10 cellular contexts compared by ENCODE assay signal in genomic region chr17:52158450-52159042, GRCh38. TPM values are rescaled to one million over a fixed set of nuclear protein-coding genes. Genes with fewer than 3 reads are reported as not detected.
DNase-seq lines count a peak whose midpoint lies in the region; ATAC-seq, FAIRE-seq and TF ChIP-seq lines count a peak whose summit lies in the region.
"Had no signal": no experiment of that assay in that cellular context is flagged by ENCODE, and none has a peak within 500 bp of the region (broad histone marks: within the 10 kb centered on the region; RNA-seq: fewer than 3 reads in every experiment).

TSS of gene CA10 (minus strand) at chr17:52158714.

- H3K4me3 ChIP-seq in epithelial cell of esophagus (ENCODE audit: low read length), result peak within 1 kb of the TSS; percentile 5
- peak within 1 kb of the TSS in 2 of 4 donors; percentile 26 to 40 for H3K4me3 ChIP-seq in pancreas
- H3K4me3 ChIP-seq: thoracic aorta had no signal

- H3K4me1 ChIP-seq in pancreas, result peaks cover 0 to 11% (median 0%) of the 10 kb centered on the region in 3 donors

- 1 to 2% methylated on average over 25 to 52 of the region's 52 CpGs for WGBS in pancreas, 2 donors

- H3K27me3 ChIP-seq in pancreas, result peaks cover 4 to 54% (median 11%) of the 10 kb centered on the region in 4 donors

- no peak within 1 kb of the TSS for H3K27ac ChIP-seq in pancreas
- H3K27ac ChIP-seq: thoracic aorta had no signal

- H3K9me3 ChIP-seq in pancreas, result no peaks in the 10 kb centered on the region
- H3K9me3 ChIP-seq: thoracic aorta had no signal

- no peak for TF ChIP-seq CTCF in epithelial cell of esophagus (IDR thresholded peaks at IDR 0.05; ENCODE audit: insufficient read depth, low read depth, low read length, missing control alignments)
- no peak for TF ChIP-seq CTCF in pancreas (IDR thresholded peaks at IDR 0.05)

- peak in 3 of 4 donors; percentile 53 to 86 (median 67) for ATAC-seq in pancreas
- no peak for ATAC-seq in left ventricle myocardium superior
- ATAC-seq in HG02852 (IDR thresholded peaks at IDR 0.05; ENCODE audit: unreplicated experiment), result no peak

- in situ Hi-C loops in ACHN (cut with HindIII; ENCODE audit: low pct_ligation_motif_present, low pct_unique_long_range_greater_than_20kb, low sequenced_read_pairs), result no loop called here

- H3K36me3 ChIP-seq in pancreas, result no peaks in the 10 kb centered on the region
- H3K36me3 ChIP-seq: thoracic aorta had no signal

- intact Hi-C loops in pancreas (cut with DNase I), result no loop called here
- intact Hi-C loops in left ventricle myocardium superior (cut with micrococcal nuclease), result no loop called here

- FAIRE-seq in pancreas (lab: Jason Lieb, UNC), result no peak
- FAIRE-seq: A204.1 had no signal

- DNase-seq in DMS 273 (lab: John Stamatoyannopoulos, UW; ENCODE audit: unreplicated experiment) (peak; percentile 82), DMS 273 treated with DMSO at 0.1 percent for 48 hours (lab: John Stamatoyannopoulos, UW) (no peak), NCI-H345 (lab: John Stamatoyannopoulos, UW) (peak; percentile 88), epithelial cell of esophagus (ENCODE audit: low read depth) (peak; percentile 18), pancreas (peak in 4 of 6 donors; percentile 5 to 58 (median 32)), ACHN (no peak), left ventricle myocardium superior (no peak)

RNA-seq across cellular contexts. Expression of gene CA10, which starts in this region (rescaled TPM):
- under 1 TPM in 2 of 6 donors, not detected in 4; 0.09 to 0.23 TPM for total RNA-seq in pancreas
- polyA plus RNA-seq in pancreas, result 1 to 10 TPM in 1 of 2 donors, under 1 TPM in 1; 0.30 to 2.0 TPM
- total RNA-seq in left ventricle myocardium superior, result not detected
- total RNA-seq: thoracic aorta had no signal

Comparison
In these comparisons a context has a peak if more than half of its experiments do, and no peak if none do; other contexts are left out.
1. DNase-seq: peak in DMS 273 (single experiment), NCI-H345 (single experiment), epithelial cell of esophagus (single experiment) and pancreas (4 of 6); none in DMS 273 treated with DMSO at 0.1 percent for 48 hours (single experiment), ACHN (single experiment) and left ventricle myocardium superior (single experiment).
2. ATAC-seq: peak in pancreas (3 of 4); none in left ventricle myocardium superior (single experiment) and HG02852 (single experiment).